ENCODE assay signal across 36 cellular contexts in the genomic region with DNA sequence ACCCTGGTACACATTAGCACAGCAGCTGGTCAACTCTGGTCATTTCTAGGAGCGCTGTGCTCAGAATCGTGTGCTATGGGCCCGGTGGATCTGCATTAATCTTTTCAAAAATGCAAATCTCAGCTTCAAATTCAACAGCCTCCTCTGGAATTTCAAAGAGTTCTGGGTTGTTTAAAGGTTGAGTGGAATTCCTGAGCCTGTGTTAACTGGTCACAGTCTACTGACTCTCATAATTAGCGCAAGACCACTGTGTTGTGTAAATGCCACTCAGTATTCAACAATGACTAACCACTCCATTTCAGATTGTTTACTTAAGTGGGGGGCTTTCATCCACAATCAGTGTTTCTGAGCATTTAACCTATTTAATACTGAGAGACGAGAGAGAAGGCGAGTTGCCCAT. TPM values are rescaled to one million over a fixed set of nuclear protein-coding genes. Genes with fewer than 3 reads are reported as not detected.
DNase-seq lines count a peak whose midpoint lies in the region; ATAC-seq and TF ChIP-seq lines count a peak whose summit lies in the region.
"Had no signal": no experiment of that assay in that cellular context is flagged by ENCODE, and none has a peak within 500 bp of the region (broad histone marks: within the 10 kb centered on the region; RNA-seq: fewer than 3 reads in every experiment).

No MANE protein-coding gene starts in this region.

- no peaks in the 10 kb centered on the region; the same call in 1 of the 2 replicates for H3K36me3 ChIP-seq in HAP-1 (replicated peaks)
- H3K36me3 ChIP-seq: ascending aorta, heart right ventricle, spleen, stomach had no signal

- in situ Hi-C loops in HAP-1 (cut with MboI; ENCODE audit: low sequenced_read_pairs): no loop called here

- H3K4me3 ChIP-seq in HAP-1 (no peak overlapping the region), dorsolateral prefrontal cortex (no peak overlapping the region)
- H3K4me3 ChIP-seq: ascending aorta, heart right ventricle, spleen, stomach had no signal

- ATAC-seq in HG02938 (IDR thresholded peaks at IDR 0.05; ENCODE audit: unreplicated experiment) (no peak), HG02884 (IDR thresholded peaks at IDR 0.05; ENCODE audit: unreplicated experiment) (no peak), Right ventricle myocardium superior (ENCODE audit: poor library complexity) (no peak)
- ATAC-seq: CD8-positive, alpha-beta T cell; esophagus mucosa; heart right ventricle; left cardiac atrium; right cardiac atrium had no signal

- H3K9me3 ChIP-seq in HAP-1: no peaks in the 10 kb centered on the region
- H3K9me3 ChIP-seq: ascending aorta, heart right ventricle, spleen, stomach had no signal

- H3K27me3 ChIP-seq in HAP-1 (ENCODE audit: low read depth): no peaks in the 10 kb centered on the region
- no peaks in the 10 kb centered on the region for H3K27me3 ChIP-seq in dorsolateral prefrontal cortex
- H3K27me3 ChIP-seq: ascending aorta had no signal

- H3K4me1 ChIP-seq in HAP-1: peaks cover 39% of the 10 kb centered on the region
- H3K4me1 ChIP-seq: parathyroid adenoma had no signal

- H3K27ac ChIP-seq in angular gyrus (ENCODE audit: low read depth, low read length) (peak overlapping the region; percentile 4), dorsolateral prefrontal cortex (peak overlapping the region in 20 of 59 donors; percentile 12 to 97 (median 94))
- H3K27ac ChIP-seq: ascending aorta, heart right ventricle, parathyroid adenoma, spleen, stomach, VCaP had no signal

- TF ChIP-seq CTCF in dorsolateral prefrontal cortex (IDR thresholded peaks at IDR 0.05 in 54 of 56, conservative IDR thresholded peaks at IDR 0.05 in 2 of 56; ENCODE audit: low read depth in 1 of 56, partially characterized antibody in 56 of 56): no peak

- DNase-seq in HAP-1 (ENCODE audit: low spot score in 2 of 2) (peak; percentile 66 to 100), kidney glomerular epithelial cell (lab: John Stamatoyannopoulos, UW) (peak; percentile 73), renal cortical epithelial cell (ENCODE audit: low read depth) (peak; percentile 96), dorsolateral prefrontal cortex (no peak), Right ventricle myocardium superior (no peak)
- DNase-seq: ACHN; activated CD4-positive, alpha-beta T cell treated with anti-CD3 and anti-CD28 coated beads for 48 hours; activated gamma-delta T cell; activated naive CD8-positive, alpha-beta T cell treated with anti-CD3 and anti-CD28 coated beads, Interleukin-2, amount 10 ng/mL, durations not matched to agents 7 days and 5 days; activated T-cell treated with anti-CD3 and anti-CD28 coated beads, Interleukin-2, amount 50 U/mL, for 24 hours; CD8-positive, alpha-beta T cell; DMS 273 treated with DMSO at 0.1 percent for 48 hours; endodermal cell; foreskin fibroblast; heart right ventricle; KG1; left cardiac atrium; mammary epithelial cell; NCI-H1105; NCI-H2029; NCI-H345; NCI-H82; right cardiac atrium; RPMI8226; spleen; stimulated activated CD4-positive, alpha-beta T cell treated with anti-CD3 and anti-CD28 coated beads, Interleukin-2, amount 100 ng/mL, for 48 hours; stomach; T1000 had no signal

- intact Hi-C loops in dorsolateral prefrontal cortex (cut with DNase I): loop anchor here in 1 of 2 donors (10.0 kb wide), 1 partner anchor 347 kb away; a partner anchor contains a TSS
- intact Hi-C loops in Right ventricle myocardium superior (cut with DNase I): no loop called here

RNA-seq across cellular contexts. Expression of a gene that starts 2.7 kb away (rescaled TPM):
- total RNA-seq in renal cortical epithelial cell (2.8 and 20.8 TPM in 2 replicates), dorsolateral prefrontal cortex (100 to 1,000 TPM; 153 to 379 (median 242) TPM), Right ventricle myocardium superior (3.3 TPM)
- total RNA-seq: activated naive CD8-positive, alpha-beta T cell treated with anti-CD3 and anti-CD28 coated beads, Interleukin-2, amount 10 ng/mL, durations not matched to agents 7 days and 5 days; B cell; CD8-positive, alpha-beta T cell had no signal

Comparison
In these comparisons a context has a peak if more than half of its experiments do, and no peak if none do; other contexts are left out.
1. DNase-seq: peak in HAP-1 (2 of 2), kidney glomerular epithelial cell (single experiment) and renal cortical epithelial cell (single experiment); none in dorsolateral prefrontal cortex (0 of 10) and Right ventricle myocardium superior (single experiment).